ENCODE assay signal across 1 cellular context in the genomic region with DNA sequence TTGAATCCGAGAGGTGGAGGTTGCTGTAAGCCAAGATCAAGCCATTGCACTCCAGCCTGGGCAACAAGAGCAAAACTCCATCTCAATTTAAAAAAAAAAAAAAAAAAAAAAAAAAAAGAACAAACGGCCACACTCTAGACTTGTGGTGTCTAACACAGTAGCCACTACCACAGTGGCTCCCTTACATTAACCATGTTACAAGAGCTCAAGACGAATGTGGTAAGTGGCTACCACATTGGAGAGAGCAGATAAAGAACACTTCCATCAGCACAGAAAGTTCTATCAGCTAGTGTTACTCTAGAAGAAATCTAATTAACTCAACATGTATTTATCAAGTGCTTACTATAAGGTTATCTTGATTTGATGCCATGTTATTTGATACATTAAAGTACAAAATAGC.
TF ChIP-seq lines count a peak whose summit lies in the region.

No MANE protein-coding gene starts in this region.

TF ChIP-seq in endothelial cell of umbilical vein, 7 proteins besides CTCF, POLR2A, EP300 and RAD21:
- no peak for TF ChIP-seq FOS (IDR thresholded peaks at IDR 0.05; ENCODE audit: borderline replicate concordance, insufficient read depth, low read length)
- no peak for TF ChIP-seq MYC (IDR thresholded peaks at IDR 0.05; ENCODE audit: low read depth, low read length)
- TF ChIP-seq POLR2AphosphoS5 (IDR thresholded peaks at IDR 0.05; ENCODE audit: insufficient read depth, low read depth, low read length), result no peak
- no peak for TF ChIP-seq GATA2 (IDR thresholded peaks at IDR 0.05; ENCODE audit: insufficient read depth, insufficient read length, low read depth, low read length)
- TF ChIP-seq EZH2 (IDR thresholded peaks at IDR 0.05; ENCODE audit: borderline replicate concordance, low read depth, low read length, severe bottlenecking), result no peak
- no peak for TF ChIP-seq JUN (IDR thresholded peaks at IDR 0.05; ENCODE audit: borderline replicate concordance, insufficient read depth, insufficient read length, low read depth)
- TF ChIP-seq, protein P1, sequence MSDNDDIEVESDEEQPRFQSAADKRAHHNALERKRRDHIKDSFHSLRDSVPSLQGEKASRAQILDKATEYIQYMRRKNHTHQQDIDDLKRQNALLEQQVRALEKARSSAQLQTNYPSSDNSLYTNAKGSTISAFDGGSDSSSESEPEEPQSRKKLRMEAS (IDR thresholded peaks at IDR 0.05; ENCODE audit: insufficient read depth, insufficient read length), result no peak
